Comparison of ENCODE assay signal across 27 cellular contexts in the genomic region with DNA sequence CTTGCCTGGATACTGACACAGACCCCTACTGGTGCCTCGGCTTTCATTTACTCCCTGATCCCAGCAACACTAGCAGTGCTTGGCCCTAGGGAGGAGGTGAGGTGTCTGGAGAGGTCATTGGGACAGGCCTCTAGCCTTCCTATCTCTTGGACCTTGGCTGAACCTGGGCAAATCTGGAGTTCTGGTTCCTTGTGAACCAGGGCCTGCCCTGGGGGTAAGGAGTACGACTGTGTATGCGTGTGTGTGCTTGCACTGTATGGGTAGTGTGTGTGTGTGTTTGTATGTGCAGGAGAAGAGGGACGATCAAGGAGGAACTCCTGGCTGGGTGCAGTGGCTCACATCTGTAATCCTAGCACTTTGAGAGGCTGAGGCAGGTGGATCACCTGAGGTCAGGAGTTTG.
"Had no signal": no experiment of that assay in that cellular context is flagged by ENCODE, and none has a peak within 500 bp of the region (broad histone marks: within the 10 kb centered on the region; RNA-seq: fewer than 3 reads in every experiment).

No MANE protein-coding gene starts in this region.

- H3K4me3 Mint-ChIP-seq: activated CD8-positive, alpha-beta T cell treated with anti-CD3 and anti-CD28 coated beads for 36 hours; activated naive CD8-positive, alpha-beta T cell; activated T-cell treated with anti-CD3 and anti-CD28 coated beads, Interleukin-2, amount 50 U/mL, for 4 hours; activated T-helper 17 cell treated with anti-CD3 and anti-CD28 coated beads, Interleukin-2, amount 50 U/mL, for 72 hours; central memory CD8-positive, alpha-beta T cell; effector memory CD8-positive, alpha-beta T cell; WTC11 had no signal

- H3K4me1 ChIP-seq: esophagus squamous epithelium, gastroesophageal sphincter, heart right ventricle had no signal

- H3K4me1 Mint-ChIP-seq: activated T-helper 17 cell treated with anti-CD3 and anti-CD28 coated beads, Interleukin-2, amount 50 U/mL, for 72 hours; central memory CD8-positive, alpha-beta T cell had no signal

- H3K4me3 ChIP-seq: esophagus squamous epithelium, gastroesophageal sphincter, heart right ventricle had no signal

- H3K36me3 Mint-ChIP-seq: activated naive CD8-positive, alpha-beta T cell; WTC11 had no signal

- H3K27ac ChIP-seq: brain microvascular endothelial cell, epithelial cell of prostate, esophagus squamous epithelium, gastroesophageal sphincter, heart right ventricle had no signal

- H3K27ac Mint-ChIP-seq: activated CD8-positive, alpha-beta T cell treated with anti-CD3 and anti-CD28 coated beads for 36 hours; activated naive CD8-positive, alpha-beta T cell; activated T-helper 17 cell treated with anti-CD3 and anti-CD28 coated beads, Interleukin-2, amount 50 U/mL, for 72 hours; effector memory CD8-positive, alpha-beta T cell; WTC11 had no signal

- H3K36me3 ChIP-seq: brain microvascular endothelial cell, esophagus squamous epithelium, gastroesophageal sphincter, heart right ventricle had no signal

- H3K9me3 Mint-ChIP-seq: activated CD8-positive, alpha-beta T cell treated with anti-CD3 and anti-CD28 coated beads for 36 hours; activated T-cell treated with anti-CD3 and anti-CD28 coated beads, Interleukin-2, amount 50 U/mL, for 4 hours; activated T-helper 17 cell treated with anti-CD3 and anti-CD28 coated beads, Interleukin-2, amount 50 U/mL, for 72 hours; central memory CD8-positive, alpha-beta T cell; effector memory CD8-positive, alpha-beta T cell had no signal

- ATAC-seq: activated CD8-positive, alpha-beta T cell treated with anti-CD3 and anti-CD28 coated beads for 36 hours; activated T-cell treated with anti-CD3 and anti-CD28 coated beads, Interleukin-2, amount 50 U/mL, for 4 hours; activated T-helper 17 cell treated with anti-CD3 and anti-CD28 coated beads, Interleukin-2, amount 50 U/mL, for 72 hours; effector memory CD8-positive, alpha-beta T cell; gastroesophageal sphincter; heart right ventricle; WTC11 had no signal

- H3K9me3 ChIP-seq: esophagus squamous epithelium, heart right ventricle had no signal

- H3K27me3 ChIP-seq: brain microvascular endothelial cell had no signal

- DNase-seq: activated CD4-positive, alpha-beta T cell treated with anti-CD3 and anti-CD28 coated beads for 1 hour; activated CD4-positive, alpha-beta T cell treated with anti-CD3 and anti-CD28 coated beads for 4 hours; activated CD4-positive, alpha-beta T cell treated with anti-CD3 and anti-CD28 coated beads, Interleukin-2, amount 50 U/mL, for 1 hour; activated CD4-positive, alpha-beta T cell treated with anti-CD3 and anti-CD28 coated beads, Interleukin-2, amount 50 U/mL, for 48 hours; activated CD8-positive, alpha-beta memory T cell treated with anti-CD3 and anti-CD28 coated beads for 24 hours; activated CD8-positive, alpha-beta T cell treated with anti-CD3 and anti-CD28 coated beads for 36 hours; activated effector memory CD4-positive, alpha-beta T cell treated with Interleukin-2 at 50 U/mL for 16 hours; activated gamma-delta T cell treated with Interleukin-2 at 50 U/mL for 16 hours; activated naive CD4-positive, alpha-beta T cell treated with anti-CD3 and anti-CD28 coated beads, Interleukin-2, amount 50 U/mL, for 16 hours; activated naive CD4-positive, alpha-beta T cell treated with Interleukin-2 at 50 U/mL for 16 hours; activated T-cell treated with anti-CD3 and anti-CD28 coated beads, Interleukin-2, amount 50 U/mL, for 4 hours; amniotic stem cell; brain microvascular endothelial cell; cortex of kidney; dermis blood vessel endothelial cell; effector CD4-positive, alpha-beta T cell; effector memory CD8-positive, alpha-beta T cell; esophagus squamous epithelium; foreskin melanocyte; heart right ventricle; T-helper 2 cell had no signal
